ENCODE assay signal across 18 cellular contexts in genomic region chr17:65442250-65442649, GRCh38.
"Had no signal": no experiment of that assay in that cellular context is flagged by ENCODE, and none has a peak within 500 bp of the region (broad histone marks: within the 10 kb centered on the region; RNA-seq: fewer than 3 reads in every experiment).

No MANE protein-coding gene starts in this region.

- DNase-seq: effector memory CD8-positive, alpha-beta T cell; gastrocnemius medialis; heart right ventricle; hypothalamus; kidney glomerular epithelial cell; naive thymus-derived CD4-positive, alpha-beta T cell; psoas muscle; retina; right lobe of liver; stimulated activated naive CD8-positive, alpha-beta T cell treated with anti-CD3 and anti-CD28 coated beads, Interleukin-15, Interleukin-2, amounts not matched to agents 100 U/mL and 50 U/mL, for 24 hours; thyroid gland; uterus had no signal

- ATAC-seq: effector memory CD8-positive, alpha-beta T cell; gastrocnemius medialis; heart right ventricle; naive thymus-derived CD4-positive, alpha-beta T cell; psoas muscle; right lobe of liver; stimulated activated naive CD8-positive, alpha-beta T cell treated with anti-CD3 and anti-CD28 coated beads, Interleukin-15, Interleukin-2, amounts not matched to agents 100 U/mL and 50 U/mL, for 24 hours had no signal

- H3K27me3 ChIP-seq: right lobe of liver, thyroid gland, uterus had no signal

- H3K4me1 Mint-ChIP-seq: naive thymus-derived CD4-positive, alpha-beta T cell had no signal

- H3K36me3 Mint-ChIP-seq: naive thymus-derived CD4-positive, alpha-beta T cell; type B pancreatic cell had no signal

- H3K4me1 ChIP-seq: esophagus muscularis mucosa, gastrocnemius medialis, right lobe of liver, suprapubic skin, uterus had no signal

- H3K9me3 Mint-ChIP-seq: type B pancreatic cell had no signal

- H3K9me3 ChIP-seq: esophagus muscularis mucosa, gastrocnemius medialis, heart right ventricle, neutrophil, psoas muscle, right lobe of liver, suprapubic skin, thyroid gland, uterus had no signal

- FAIRE-seq: islet of Langerhans had no signal

- H3K4me3 Mint-ChIP-seq: effector memory CD8-positive, alpha-beta T cell; naive thymus-derived CD4-positive, alpha-beta T cell; type B pancreatic cell had no signal

- H3K36me3 ChIP-seq: esophagus muscularis mucosa, gastrocnemius medialis, heart right ventricle, neutrophil, right lobe of liver, suprapubic skin, thyroid gland, uterus had no signal

- H3K27ac ChIP-seq: epithelial cell of prostate, esophagus muscularis mucosa, gastrocnemius medialis, heart right ventricle, neutrophil, psoas muscle, right lobe of liver, suprapubic skin, thyroid gland, uterus had no signal

- H3K4me3 ChIP-seq: esophagus muscularis mucosa, gastrocnemius medialis, heart right ventricle, psoas muscle, right lobe of liver, suprapubic skin, thyroid gland, uterus had no signal
